In genomic region chr3:120418446-120418845, GRCh38 we compare ENCODE assay signal across 13 cellular contexts. TPM values are rescaled to one million over a fixed set of nuclear protein-coding genes. Genes with fewer than 3 reads are reported as not detected.
DNase-seq lines count a peak whose midpoint lies in the region; ATAC-seq, FAIRE-seq and TF ChIP-seq lines count a peak whose summit lies in the region.
"Had no signal": no experiment of that assay in that cellular context is flagged by ENCODE, and none has a peak within 500 bp of the region (broad histone marks: within the 10 kb centered on the region; RNA-seq: fewer than 3 reads in every experiment).

No MANE protein-coding gene starts in this region.

- no peaks in the 10 kb centered on the region for H3K9me3 Mint-ChIP-seq in astrocyte (ENCODE audit: unreplicated experiment)
- H3K9me3 Mint-ChIP-seq in effector memory CD8-positive, alpha-beta T cell: no peaks in the 10 kb centered on the region
- no peaks in the 10 kb centered on the region for H3K9me3 Mint-ChIP-seq in naive thymus-derived CD4-positive, alpha-beta T cell
- H3K9me3 Mint-ChIP-seq: IgD-negative memory B cell, T-cell had no signal

- H3K4me3 Mint-ChIP-seq in astrocyte (ENCODE audit: unreplicated experiment): no peak overlapping the region
- H3K4me3 Mint-ChIP-seq in effector memory CD8-positive, alpha-beta T cell: peak overlapping the region in 1 of 2 donors; percentile 13
- peak overlapping the region in 1 of 10 donors; percentile 10 for H3K4me3 Mint-ChIP-seq in naive thymus-derived CD4-positive, alpha-beta T cell

- H3K4me2 ChIP-seq in Loucy (ENCODE audit: low read depth, low read length, poor library complexity, severe bottlenecking): peak overlapping the region; percentile 44
- H3K4me2 ChIP-seq in astrocyte (ENCODE audit: low read length): peak overlapping the region; percentile 68

- H2AFZ ChIP-seq in Loucy (ENCODE audit: low read length) (peak overlapping the region; percentile 79), astrocyte (ENCODE audit: low read depth, low read length) (no peak overlapping the region)

- H4K20me1 ChIP-seq in Loucy (ENCODE audit: insufficient read depth, low read length, poor library complexity, severe bottlenecking) (no peaks in the 10 kb centered on the region), astrocyte (ENCODE audit: insufficient read depth, low read length) (peaks cover 37% of the 10 kb centered on the region)

- CTCF ChIA-PET in naive thymus-derived CD4-positive, alpha-beta T cell (lab: Charles Lee): interaction anchor here (0.6 to 4.4 kb wide), 12 partner anchors 9 to 920 kb away, joined by 3 to 69 read pairs (median 5); partner anchors contain the start of gene LRRC58

- no peak for TF ChIP-seq CTCF in Loucy (conservative IDR thresholded peaks at IDR 0.05; ENCODE audit: low read length)
- no peak for TF ChIP-seq CTCF in astrocyte (IDR thresholded peaks at IDR 0.05; ENCODE audit: insufficient read depth, low read depth, low read length)
- TF ChIP-seq CTCF in spleen (IDR thresholded peaks at IDR 0.05 in 8 of 11, conservative IDR thresholded peaks at IDR 0.05 in 3 of 11): no peak

- no peaks in the 10 kb centered on the region for H3K9me3 ChIP-seq in Loucy (ENCODE audit: insufficient read depth, low read depth, low read length)
- no peaks in the 10 kb centered on the region for H3K9me3 ChIP-seq in astrocyte (ENCODE audit: insufficient read depth, low read depth, low read length)
- H3K9me3 ChIP-seq in spleen: no peaks in the 10 kb centered on the region
- no peaks in the 10 kb centered on the region for H3K9me3 ChIP-seq in naive thymus-derived CD4-positive, alpha-beta T cell (ENCODE audit: control insufficient read depth in 2 of 3, low read length in 3 of 3)

- peak overlapping the region; percentile 14 for H3K9ac ChIP-seq in Loucy (ENCODE audit: low read depth, low read length, poor library complexity, severe bottlenecking)
- H3K9ac ChIP-seq in astrocyte (ENCODE audit: low read length): peak overlapping the region; percentile 26

- no peak for TF ChIP-seq POLR2A in spleen (IDR thresholded peaks at IDR 0.05)

- H3K79me2 ChIP-seq in Loucy (ENCODE audit: insufficient read depth, low read length) (no peaks in the 10 kb centered on the region), astrocyte (ENCODE audit: insufficient read depth, low read length) (peaks cover 72% of the 10 kb centered on the region)

- H3K4me3 ChIP-seq in Loucy (ENCODE audit: low read length, poor library complexity, severe bottlenecking) (peak overlapping the region; percentile 30), astrocyte (ENCODE audit: insufficient read depth, low read depth, low read length) (no peak overlapping the region), spleen (no peak overlapping the region)
- H3K4me3 ChIP-seq in naive thymus-derived CD4-positive, alpha-beta T cell (ENCODE audit: low read length): no peak overlapping the region

- 40 to 76% (median 53%) methylated on average over 7 of the region's 7 CpGs for WGBS in spleen, 5 donors

- no peaks in the 10 kb centered on the region for H3F3A ChIP-seq in Loucy (ENCODE audit: low read depth)

- H3K4me1 Mint-ChIP-seq in astrocyte (ENCODE audit: low read depth, unreplicated experiment): peaks cover 58% of the 10 kb centered on the region
- peaks cover 20 to 21% of the 10 kb centered on the region in 2 donors for H3K4me1 Mint-ChIP-seq in effector memory CD8-positive, alpha-beta T cell (ENCODE audit: low read depth in 2 of 2)
- peaks cover 16 to 24% (median 18%) of the 10 kb centered on the region in 7 donors for H3K4me1 Mint-ChIP-seq in naive thymus-derived CD4-positive, alpha-beta T cell

- no peaks in the 10 kb centered on the region for H3K27me3 Mint-ChIP-seq in astrocyte (ENCODE audit: low read depth, unreplicated experiment)
- H3K27me3 Mint-ChIP-seq in effector memory CD8-positive, alpha-beta T cell: peaks cover 22 to 29% of the 10 kb centered on the region in 2 donors
- peaks cover 0 to 7% (median 6%) of the 10 kb centered on the region in 5 donors for H3K27me3 Mint-ChIP-seq in naive thymus-derived CD4-positive, alpha-beta T cell

- H3K27ac ChIP-seq in astrocyte (ENCODE audit: low read depth, low read length): peak overlapping the region; percentile 18
- peak overlapping the region in 5 of 8 donors; percentile 57 to 82 (median 67) for H3K27ac ChIP-seq in spleen
- H3K27ac ChIP-seq in naive thymus-derived CD4-positive, alpha-beta T cell (ENCODE audit: low read depth, low read length): no peak overlapping the region

- ATAC-seq in left lobe of liver: peak; percentile 20
- ATAC-seq in effector memory CD8-positive, alpha-beta T cell (replicated peaks): no peak
- ATAC-seq in naive thymus-derived CD4-positive, alpha-beta T cell: no peak

- DNase-seq in astrocyte (ENCODE audit: low read depth) (no peak), left lobe of liver (ENCODE audit: low spot score) (no peak), spleen (no peak), medulla oblongata (ENCODE audit: extremely low spot score) (no peak)
- no peak for DNase-seq in effector memory CD8-positive, alpha-beta T cell
- DNase-seq in naive thymus-derived CD4-positive, alpha-beta T cell: no peak
- DNase-seq: activated CD4-positive, alpha-beta T cell treated with anti-CD3 and anti-CD28 coated beads, Interleukin-2, amount 50 U/mL, for 4 hours; activated naive CD4-positive, alpha-beta T cell; effector memory CD4-positive, alpha-beta T cell; stimulated activated CD8-positive, alpha-beta memory T cell treated with anti-CD3 and anti-CD28 coated beads, Interleukin-4, amount 100 ng/mL, for 48 hours had no signal

- FAIRE-seq in astrocyte (lab: Jason Lieb, UNC): no peak

- POLR2A ChIA-PET in naive thymus-derived CD4-positive, alpha-beta T cell (lab: Charles Lee): interaction anchor here (0.9 kb wide), 1 partner anchor 70 kb away, joined by 3 read pairs; the partner anchor contains the start of gene LRRC58

- H3K27ac Mint-ChIP-seq in astrocyte (ENCODE audit: unreplicated experiment): no peak overlapping the region
- no peak overlapping the region for H3K27ac Mint-ChIP-seq in effector memory CD8-positive, alpha-beta T cell
- H3K27ac Mint-ChIP-seq in naive thymus-derived CD4-positive, alpha-beta T cell: no peak overlapping the region
- H3K27ac Mint-ChIP-seq: IgD-negative memory B cell, T-cell had no signal

- H3K4me1 ChIP-seq in Loucy (ENCODE audit: insufficient read depth, low read length, poor library complexity, severe bottlenecking): peaks cover 12% of the 10 kb centered on the region
- peaks cover 50% of the 10 kb centered on the region for H3K4me1 ChIP-seq in astrocyte (ENCODE audit: insufficient read depth, low read length)
- H3K4me1 ChIP-seq in spleen: peaks cover 13 to 55% (median 41%) of the 10 kb centered on the region in 6 donors
- H3K4me1 ChIP-seq in naive thymus-derived CD4-positive, alpha-beta T cell (ENCODE audit: control insufficient read depth in 2 of 2, insufficient read depth in 2 of 2, low read length in 2 of 2): no peaks in the 10 kb centered on the region

- H3K9me2 ChIP-seq in Loucy (replicated peaks; ENCODE audit: low read depth, low read length): no peaks in the 10 kb centered on the region

- H3K27me3 ChIP-seq in Loucy (ENCODE audit: insufficient read depth, low read length, poor library complexity, severe bottlenecking) (no peaks in the 10 kb centered on the region), astrocyte (ENCODE audit: insufficient read depth, low read length) (no peaks in the 10 kb centered on the region), spleen (replicated peaks in 1 of 7) (no peaks in the 10 kb centered on the region)
- no peaks in the 10 kb centered on the region for H3K27me3 ChIP-seq in naive thymus-derived CD4-positive, alpha-beta T cell (ENCODE audit: control insufficient read depth in 2 of 2, insufficient read depth in 2 of 2, low read length in 2 of 2)

- intact Hi-C loops in spleen (cut with DNase I; ENCODE audit: low total_unique reads): loop anchor here (5.0 kb wide), 1 partner anchor 176 kb away; no protein-coding TSS in a partner anchor
- intact Hi-C loops in naive thymus-derived CD4-positive, alpha-beta T cell (cut with micrococcal nuclease): loop anchor here in 1 of 2 donors (5.0 kb wide), 1 partner anchor 271 kb away; no protein-coding TSS in a partner anchor

- peaks cover 11% of the 10 kb centered on the region for H3K36me3 Mint-ChIP-seq in astrocyte (ENCODE audit: low read depth, unreplicated experiment)
- no peaks in the 10 kb centered on the region for H3K36me3 Mint-ChIP-seq in effector memory CD8-positive, alpha-beta T cell (ENCODE audit: insufficient read depth)
- no peaks in the 10 kb centered on the region for H3K36me3 Mint-ChIP-seq in naive thymus-derived CD4-positive, alpha-beta T cell
- H3K36me3 Mint-ChIP-seq: IgD-negative memory B cell, T-cell had no signal

- no peaks in the 10 kb centered on the region for H3K36me3 ChIP-seq in Loucy (ENCODE audit: insufficient read depth, low read length)
- peaks cover 19% of the 10 kb centered on the region for H3K36me3 ChIP-seq in astrocyte (ENCODE audit: insufficient read depth, low read length)
- no peaks in the 10 kb centered on the region for H3K36me3 ChIP-seq in spleen
- no peaks in the 10 kb centered on the region for H3K36me3 ChIP-seq in naive thymus-derived CD4-positive, alpha-beta T cell (ENCODE audit: control insufficient read depth in 2 of 3, insufficient read depth in 3 of 3, low read length in 3 of 3)

RNA-seq across cellular contexts. Expression of gene FSTL1, which starts 32.3 kb away (rescaled TPM):
- total RNA-seq in astrocyte (1,010 and 1,056 TPM in 2 replicates), left lobe of liver (46.9 TPM), spleen (100 to 1,000 TPM in 5 of 7 donors, 10 to 100 TPM in 2; 84.4 to 228 (median 115) TPM)
- 10 to 100 TPM in 2 of 3 donors, 1 to 10 TPM in 1; 6.7 to 18.1 (median 17.9) TPM for polyA plus RNA-seq in spleen
- under 1 TPM in 4 of 5 experiments, not detected in 1; 0.05 to 0.58 (median 0.29) TPM for total RNA-seq in naive thymus-derived CD4-positive, alpha-beta T cell
- polyA plus RNA-seq in naive thymus-derived CD4-positive, alpha-beta T cell: not detected
- polyA plus RNA-seq: IgD-negative memory B cell had no signal

Comparison
In these comparisons a context has a peak if more than half of its experiments do, and no peak if none do; other contexts are left out.
1. RNA of gene FSTL1, which starts 32.3 kb away (total RNA-seq): 1,010 to 1,056 TPM in astrocyte, 84.4 to 228 TPM in spleen and 46.9 TPM in left lobe of liver (single experiment); 0.05 to 0.58 TPM in naive thymus-derived CD4-positive, alpha-beta T cell; every median in the first group is over 10 times any median in the second.